In genomic region chr3:125166581-125166980, GRCh38 we compare ENCODE assay signal across 1 cellular context.
TF ChIP-seq lines count a peak whose summit lies in the region.

No MANE protein-coding gene starts in this region.

TF ChIP-seq in WTC11, 78 proteins besides CTCF, POLR2A, EP300 and RAD21 (continued from another document):
- no peak for TF ChIP-seq CDX4 (CRISPR knock-in tag; IDR thresholded peaks at IDR 0.05; ENCODE audit: borderline replicate concordance)
